17 cellular contexts compared by ENCODE assay signal in the genomic region with DNA sequence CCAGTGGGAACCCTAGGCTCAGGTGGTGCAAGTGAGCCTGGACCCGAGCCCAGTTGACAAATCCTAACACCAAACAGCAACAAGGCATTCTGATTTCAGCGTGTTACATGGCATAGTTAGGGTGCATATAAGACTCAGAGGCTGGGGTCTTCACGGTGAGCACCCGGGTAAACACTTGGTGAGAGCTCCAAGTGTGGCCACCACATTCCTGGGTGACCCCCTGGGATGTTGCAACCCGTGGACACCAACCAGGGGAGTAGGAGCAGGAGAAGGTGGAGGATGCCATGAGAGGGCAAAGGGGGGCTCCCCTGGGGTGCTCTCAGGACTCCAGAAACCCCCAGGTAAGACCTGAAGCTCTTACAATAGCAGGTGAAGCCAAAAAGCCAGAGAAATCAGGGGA.
DNase-seq lines count a peak whose midpoint lies in the region; TF ChIP-seq lines count a peak whose summit lies in the region.
"Had no signal": no experiment of that assay in that cellular context is flagged by ENCODE, and none has a peak within 500 bp of the region (broad histone marks: within the 10 kb centered on the region; RNA-seq: fewer than 3 reads in every experiment).

No MANE protein-coding gene starts in this region.

- no peak overlapping the region for H3K4me3 Mint-ChIP-seq in H9
- H3K4me3 Mint-ChIP-seq: CD4-positive, CD25-positive, alpha-beta regulatory T cell had no signal

- no peaks in the 10 kb centered on the region for H3K23me2 ChIP-seq in H9 (ENCODE audit: insufficient read length, low read depth, low read length, poor library complexity, severe bottlenecking)

- H2AFZ ChIP-seq in H9 (ENCODE audit: low read length), result no peak overlapping the region
- H2AFZ ChIP-seq in osteoblast (ENCODE audit: low read length), result no peak overlapping the region

- no peak overlapping the region for H3K27ac Mint-ChIP-seq in H9
- H3K27ac Mint-ChIP-seq: CD4-positive, CD25-positive, alpha-beta regulatory T cell had no signal

- no peak for TF ChIP-seq POLR2A in spleen (IDR thresholded peaks at IDR 0.05)

- no peak overlapping the region for H2BK20ac ChIP-seq in H9 (ENCODE audit: low read depth, low read length, poor library complexity, severe bottlenecking)

- H3K14ac ChIP-seq in H9 (ENCODE audit: insufficient read depth, low read length), result no peak overlapping the region

- no peaks in the 10 kb centered on the region for H3K79me2 ChIP-seq in H9 (ENCODE audit: insufficient read depth, low read length)
- H3K79me2 ChIP-seq in osteoblast (ENCODE audit: insufficient read depth, low read length), result no peaks in the 10 kb centered on the region

- intact Hi-C loops in spleen (cut with DNase I; ENCODE audit: low total_unique reads), result no loop called here

- H3K9me3 ChIP-seq in H9 (ENCODE audit: control insufficient read depth, low read depth, low read length) (no peaks in the 10 kb centered on the region), osteoblast (ENCODE audit: low read depth, low read length) (no peaks in the 10 kb centered on the region), spleen (peaks cover 0 to 5% (median 0%) of the 10 kb centered on the region in 8 donors), SJCRH30 (replicated peaks) (0 out of 2 replicates have a peak, but pooled peaks cover 4% of the 10 kb centered on the region)

- H2BK120ac ChIP-seq in H9 (ENCODE audit: low read depth, low read length, poor library complexity, severe bottlenecking), result no peak overlapping the region

- H3K4ac ChIP-seq in H9 (ENCODE audit: low read depth, low read length), result no peak overlapping the region

- no peak overlapping the region for H3K18ac ChIP-seq in H9 (ENCODE audit: insufficient read length, low read depth, low read length)

- H3K79me1 ChIP-seq in H9 (ENCODE audit: insufficient read depth, low read depth, low read length, poor library complexity, severe bottlenecking), result no peaks in the 10 kb centered on the region

- no peaks in the 10 kb centered on the region for H3K27me3 ChIP-seq in H9 (ENCODE audit: insufficient read depth, low read length)
- peaks cover 19% of the 10 kb centered on the region for H3K27me3 ChIP-seq in osteoblast (ENCODE audit: insufficient read depth, low read length)
- peaks cover 0 to 19% (median 0%) of the 10 kb centered on the region in 7 donors for H3K27me3 ChIP-seq in spleen (replicated peaks in 1 of 7)
- H3K27me3 ChIP-seq in SJCRH30, result peaks cover 4% of the 10 kb centered on the region; the same call in 1 of the 2 replicates

- no peaks in the 10 kb centered on the region; a peak in 1 of 7 replicates for H3K36me3 Mint-ChIP-seq in H9 (ENCODE audit: insufficient read depth in 1 of 3, low read depth in 3 of 3)
- H3K36me3 Mint-ChIP-seq: CD4-positive, CD25-positive, alpha-beta regulatory T cell had no signal

- H3K9me3 Mint-ChIP-seq in H9, result no peaks in the 10 kb centered on the region

- H2AK5ac ChIP-seq in H9 (ENCODE audit: insufficient read length, low read length), result no peak overlapping the region

- H2BK5ac ChIP-seq in H9 (ENCODE audit: insufficient read length, low read length), result no peak overlapping the region

- H2BK12ac ChIP-seq in H9 (ENCODE audit: insufficient read length, low read depth, low read length), result no peak overlapping the region

- TF ChIP-seq CTCF in H9 (conservative IDR thresholded peaks at IDR 0.05) (no peak), osteoblast (IDR thresholded peaks at IDR 0.05; ENCODE audit: extremely low read depth, low read depth, low read length) (no peak), spleen (IDR thresholded peaks at IDR 0.05 in 8 of 11, conservative IDR thresholded peaks at IDR 0.05 in 3 of 11) (no peak)

- H3T11ph ChIP-seq in H9 (ENCODE audit: low read length), result no peak overlapping the region

- H4K8ac ChIP-seq in H9 (replicated peaks; ENCODE audit: insufficient read length, low read depth, low read length), result no peak overlapping the region

- H3K23ac ChIP-seq in H9 (ENCODE audit: insufficient read length, low read depth, low read length), result no peak overlapping the region

- no peak overlapping the region for H3K9ac ChIP-seq in H9 (ENCODE audit: extremely low read depth, insufficient read length, low read length)

- no peaks in the 10 kb centered on the region for H3K4me1 ChIP-seq in H9 (ENCODE audit: insufficient read depth, low read length)
- H3K4me1 ChIP-seq in osteoblast (ENCODE audit: insufficient read depth, low read length), result no peaks in the 10 kb centered on the region
- H3K4me1 ChIP-seq in spleen, result no peaks in the 10 kb centered on the region
- H3K4me1 ChIP-seq in SJCRH30, result no peaks in the 10 kb centered on the region

- no peak overlapping the region for H4K91ac ChIP-seq in H9 (ENCODE audit: insufficient read length, low read depth, low read length)

- peak; percentile 19 for DNase-seq in activated CD8-positive, alpha-beta memory T cell treated with anti-CD3 and anti-CD28 coated beads for 24 hours
- DNase-seq in activated CD8-positive, alpha-beta memory T cell treated with anti-CD3 and anti-CD28 coated beads, Interleukin-2, amount 50 U/mL, for 4 hours, result no peak
- DNase-seq in H9, result peak; percentile 9
- peak; percentile 41 for DNase-seq in osteoblast (ENCODE audit: insufficient read length, low spot score, missing footprints)
- DNase-seq in spleen, result peak; percentile 41
- no peak for DNase-seq in SJCRH30
- DNase-seq in DMS114 treated with DMSO at 0.1 percent for 48 hours (lab: John Stamatoyannopoulos, UW; ENCODE audit: unreplicated experiment), result no peak
- no peak for DNase-seq in NCI-H510A (lab: John Stamatoyannopoulos, UW)
- DNase-seq: CD4-positive, CD25-positive, alpha-beta regulatory T cell; NCI-H1048; NCI-H1417 treated with DMSO at 0.1 percent for 48 hours; NCI-H1694 treated with DMSO at 0.1 percent for 48 hours; NCI-H2081; NCI-H2171 treated with DMSO at 0.1 percent for 48 hours; NCI-H524; NCI-H748 treated with DMSO at 0.1 percent for 48 hours; Right ventricle myocardium superior had no signal

- H3K4me1 Mint-ChIP-seq in H9, result no peaks in the 10 kb centered on the region

- H3K27me3 Mint-ChIP-seq in H9 (ENCODE audit: low read depth), result peaks cover 15% of the 10 kb centered on the region

- H3K36me3 ChIP-seq in osteoblast (ENCODE audit: insufficient read depth, low read length), result no peaks in the 10 kb centered on the region
- no peaks in the 10 kb centered on the region for H3K36me3 ChIP-seq in spleen
- no peaks in the 10 kb centered on the region for H3K36me3 ChIP-seq in SJCRH30

- no peak overlapping the region for H2BK15ac ChIP-seq in H9 (ENCODE audit: low read depth, low read length)

- WGBS in H9 (ENCODE audit: extremely low coverage, insufficient read length, low lambda C conversion rate), result no CpG with 5 or more reads among the region's 5 CpGs
- 68 to 87% (median 75%) methylated on average over 5 of the region's 5 CpGs for WGBS in spleen, 5 donors

- no peak overlapping the region for H3K56ac ChIP-seq in H9 (ENCODE audit: insufficient read length, low read depth, low read length)

- H3K27ac ChIP-seq in H9 (ENCODE audit: insufficient read length, low read depth, low read length), result no peak overlapping the region
- H3K27ac ChIP-seq in osteoblast (ENCODE audit: low read depth, low read length), result no peak overlapping the region
- no peak overlapping the region for H3K27ac ChIP-seq in spleen
- H3K27ac ChIP-seq in SJCRH30, result no peak overlapping the region

- H3K4me2 ChIP-seq in H9 (ENCODE audit: insufficient read depth, insufficient read length, low read length) (no peak overlapping the region), osteoblast (ENCODE audit: insufficient read depth, low read length) (no peak overlapping the region)

- H4K20me1 ChIP-seq in H9 (ENCODE audit: control insufficient read depth, insufficient read depth, insufficient read length) (peaks cover 3% of the 10 kb centered on the region), osteoblast (ENCODE audit: insufficient read depth, low read length) (no peaks in the 10 kb centered on the region)

- H3K4me3 ChIP-seq in osteoblast (ENCODE audit: insufficient read depth, low read length) (no peak overlapping the region), spleen (no peak overlapping the region), SJCRH30 (no peak overlapping the region)

- no peak overlapping the region for H4K5ac ChIP-seq in H9 (ENCODE audit: insufficient read length, low read depth, low read length)

Comparison
In these comparisons a context has a peak if more than half of its experiments do, and no peak if none do; other contexts are left out.
1. DNase-seq: peak in activated CD8-positive, alpha-beta memory T cell treated with anti-CD3 and anti-CD28 coated beads for 24 hours (single experiment), H9 (single experiment), osteoblast (single experiment) and spleen (single experiment); none in activated CD8-positive, alpha-beta memory T cell treated with anti-CD3 and anti-CD28 coated beads, Interleukin-2, amount 50 U/mL, for 4 hours (single experiment), SJCRH30 (0 of 2), DMS114 treated with DMSO at 0.1 percent for 48 hours (single experiment) and NCI-H510A (single experiment).